In the genomic region with DNA sequence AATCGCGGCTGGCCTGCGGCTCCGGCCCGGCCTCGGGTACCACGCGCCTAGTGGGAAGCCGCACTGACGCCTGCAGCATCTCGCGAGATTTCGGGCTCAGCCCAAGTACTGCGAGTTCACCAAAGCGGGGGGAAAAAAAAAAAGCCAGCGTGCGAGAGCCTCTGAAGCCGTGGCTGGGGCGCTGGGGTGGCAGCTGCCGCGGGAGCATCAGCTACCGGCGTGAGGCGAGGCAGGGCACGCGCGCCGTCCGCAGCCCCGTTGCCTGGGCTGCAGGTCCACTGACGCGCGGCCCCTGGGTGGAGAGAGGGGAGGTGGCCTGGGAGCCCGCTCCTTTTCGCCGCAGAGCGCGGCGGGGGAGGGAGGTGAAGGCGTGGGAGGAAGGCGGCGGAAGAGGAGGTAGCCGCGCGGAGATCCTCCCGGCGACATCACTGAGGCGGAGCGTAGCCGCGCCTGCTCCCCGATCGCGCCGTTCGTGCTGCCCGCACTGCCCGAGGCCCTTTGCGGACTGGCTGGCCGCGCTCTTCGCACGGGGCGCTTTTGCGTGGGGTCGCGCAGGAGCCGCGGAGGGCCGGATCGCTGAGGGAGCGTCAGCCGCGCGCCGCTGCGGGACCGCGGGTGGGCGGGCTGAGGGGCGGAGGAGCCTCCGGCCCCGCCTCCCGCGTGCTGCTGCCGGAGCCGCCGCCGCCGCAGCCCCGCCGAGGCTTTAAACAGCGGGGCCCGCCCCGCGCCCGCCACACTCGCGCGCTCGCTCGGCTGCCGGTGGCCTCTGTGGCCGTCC, we compare ENCODE assay signal across 8 cellular contexts. TPM values are rescaled to one million over a fixed set of nuclear protein-coding genes. Genes with fewer than 3 reads are reported as not detected.
DNase-seq lines count a peak whose midpoint lies in the region; ATAC-seq, FAIRE-seq and TF ChIP-seq lines count a peak whose summit lies in the region.

Gene SLC12A2, plus strand, starts transcription at position 734 of the 778 bp plus-strand sequence. CDS start 189 bp downstream, outside the sequence.

- POLR2A ChIA-PET in T-cell (lab: Charles Lee), result interaction anchor here (0.6 to 1.0 kb wide), 5 partner anchors 18 to 1305 kb away, joined by 3 to 6 read pairs (median 3); no protein-coding TSS in a partner anchor

- H3K27me3 Mint-ChIP-seq in T-cell, result no peaks in the 10 kb centered on the region

- H3K36me3 Mint-ChIP-seq in T-cell, result peaks cover 4% of the 10 kb centered on the region

- H3K4me1 ChIP-seq in heart left ventricle, result peaks cover 0 to 60% (median 47%) of the 10 kb centered on the region in 12 donors
- peaks cover 15 to 62% (median 22%) of the 10 kb centered on the region in 4 donors for H3K4me1 ChIP-seq in transverse colon

- TF ChIP-seq POLR2A in GM12892 (IDR thresholded peaks at IDR 0.05; ENCODE audit: low read depth, low read length) (peak; percentile 86), heart left ventricle (IDR thresholded peaks at IDR 0.05) (peak in 1 of 2 donors; percentile 6), transverse colon (IDR thresholded peaks at IDR 0.05) (peak; percentile 78)

- intact Hi-C loops in heart left ventricle (cut with DNase I) (loop anchor here in 9 of 10 donors (1.0 to 10.0 kb wide), 13 partner anchors 106 to 328 kb away; no protein-coding TSS in a partner anchor), transverse colon (cut with DNase I; ENCODE audit: low total_unique reads) (loop anchor here (10.0 kb wide), 1 partner anchor 328 kb away; no protein-coding TSS in a partner anchor)

- H3K36me3 ChIP-seq in heart left ventricle (no peaks in the 10 kb centered on the region), transverse colon (no peaks in the 10 kb centered on the region)

- CTCF ChIA-PET in T-cell (lab: Charles Lee), result interaction anchor here (0.7 to 1.4 kb wide), 3 partner anchors 15 to 1726 kb away, joined by 3 read pairs; no protein-coding TSS in a partner anchor

- no peaks in the 10 kb centered on the region for H3K27me3 ChIP-seq in heart left ventricle
- no peaks in the 10 kb centered on the region for H3K27me3 ChIP-seq in transverse colon

- no peak for TF ChIP-seq EP300 in transverse colon (IDR thresholded peaks at IDR 0.05; ENCODE audit: low read depth)

- peak within 1 kb of the TSS; percentile 91 to 96 for H3K27ac Mint-ChIP-seq in T-cell

- ATAC-seq in HG02798 (IDR thresholded peaks at IDR 0.05; ENCODE audit: poor library complexity, unreplicated experiment) (peak; percentile 66), T-cell (replicated peaks in 1 of 4) (peak; percentile 75 to 80 (median 76)), heart left ventricle (peak; percentile 84 to 94 (median 92))

- H3K9me3 Mint-ChIP-seq in T-cell, result no peaks in the 10 kb centered on the region

- peak; percentile 58 for DNase-seq in GM12892 (ENCODE audit: insufficient read length)
- DNase-seq in NCI-H1417 treated with DMSO at 0.1 percent for 48 hours (lab: John Stamatoyannopoulos, UW), result peak; percentile 55
- peak; percentile 82 to 93 (median 88) for DNase-seq in T-cell
- peak; percentile 93 to 96 (median 95) for DNase-seq in heart left ventricle
- peak; percentile 89 for DNase-seq in pons (ENCODE audit: low spot score)
- DNase-seq in transverse colon, result peak; percentile 92

- H3K4me3 Mint-ChIP-seq in T-cell, result peak within 1 kb of the TSS; percentile 89 to 94 (median 89)

- H3K4me1 Mint-ChIP-seq in T-cell, result peaks cover 65 to 72% (median 68%) of the 10 kb centered on the region in 3 donors

- H3K27ac ChIP-seq in adipose tissue (ENCODE audit: low read depth, low read length) (peak within 1 kb of the TSS; percentile 93), heart left ventricle (peak within 1 kb of the TSS; percentile 92 to 100 (median 97)), transverse colon (peak within 1 kb of the TSS; percentile 93 to 99 (median 96))

- peak within 1 kb of the TSS; percentile 68 to 93 (median 90) for H3K4me3 ChIP-seq in heart left ventricle
- H3K4me3 ChIP-seq in transverse colon, result peak within 1 kb of the TSS; percentile 70 to 95 (median 94)

- H3K9me3 ChIP-seq in heart left ventricle (no peaks in the 10 kb centered on the region), transverse colon (no peaks in the 10 kb centered on the region)

- WGBS in adipose tissue, 3 donors, result 0 to 1% (median 1%) methylated on average over 83 to 104 of the region's 104 CpGs
- WGBS in heart left ventricle, 4 donors, result 0 to 1% (median 0%) methylated on average over 47 to 104 of the region's 104 CpGs
- WGBS in transverse colon (ENCODE audit: low coverage in 1 of 2), 2 donors, result 0% methylated on average over 77 of the region's 104 CpGs; no CpG with 5 or more reads in 1 of the 2 donors

- FAIRE-seq in GM12892 (lab: Jason Lieb, UNC), result peak; percentile 99

- in situ Hi-C loops in transverse colon (cut with MboI; ENCODE audit: low pct_ligation_motif_present in 1 of 4, low pct_unique_long_range_greater_than_20kb in 1 of 4, low sequenced_read_pairs in 3 of 4), result no loop called here

- no peak for TF ChIP-seq CTCF in heart left ventricle (IDR thresholded peaks at IDR 0.05)
- peak in 3 of 5 experiments; percentile 6 to 38 (median 10) for TF ChIP-seq CTCF in transverse colon (IDR thresholded peaks at IDR 0.05)

RNA-seq across cellular contexts. Expression of gene SLC12A2, which starts in this region (rescaled TPM):
- polyA plus RNA-seq in GM12892 (2012; ENCODE audit: missing spikeins), result 8.6 TPM
- total RNA-seq in T-cell (10 to 100 TPM; 10.5 to 15.9 (median 12.4) TPM), heart left ventricle (10 to 100 TPM; 13.0 to 24.1 (median 16.1) TPM), transverse colon (10 to 100 TPM; 40.4 to 91.1 (median 73.5) TPM)
- polyA plus RNA-seq in adipose tissue (1 to 10 TPM; 1.9 to 5.9 (median 3.5) TPM), heart left ventricle (1 to 10 TPM; 2.8 to 4.2 TPM)

Comparison
In these comparisons a context has a peak if more than half of its experiments do, and no peak if none do; other contexts are left out.
1. Peak in every context shown above with its lines: DNase-seq, ATAC-seq, H3K4me3 ChIP-seq and H3K27ac ChIP-seq.
2. CTCF ChIP-seq: peak in transverse colon (3 of 5); none in heart left ventricle (0 of 12).